ENCODE assay signal across 8 cellular contexts in genomic region chr2:42132066-42132965, GRCh38. TPM values are rescaled to one million over a fixed set of nuclear protein-coding genes. Genes with fewer than 3 reads are reported as not detected.
DNase-seq lines count a peak whose midpoint lies in the region; ATAC-seq and TF ChIP-seq lines count a peak whose summit lies in the region.

No MANE protein-coding gene starts in this region.

- H3K36me3 ChIP-seq in CD4-positive, CD25-positive, alpha-beta regulatory T cell (ENCODE audit: control insufficient read depth, insufficient read depth, low read length) = no peaks in the 10 kb centered on the region
- no peaks in the 10 kb centered on the region for H3K36me3 ChIP-seq in HUES6 (ENCODE audit: control insufficient read depth, insufficient read depth, low read length)
- H3K36me3 ChIP-seq in body of pancreas (replicated peaks in 1 of 2; ENCODE audit: insufficient read depth in 1 of 2, low read depth in 2 of 2) = no peaks in the 10 kb centered on the region
- no peaks in the 10 kb centered on the region for H3K36me3 ChIP-seq in mesodermal cell (ENCODE audit: control insufficient read depth, insufficient read depth, low read length)

- no peaks in the 10 kb centered on the region for H3K36me3 Mint-ChIP-seq in CD4-positive, CD25-positive, alpha-beta regulatory T cell

- H3K4me3 ChIP-seq in CD4-positive, CD25-positive, alpha-beta regulatory T cell (ENCODE audit: low read depth, low read length) = peak overlapping the region; percentile 75
- peak overlapping the region; percentile 2; the same call in 1 of the 2 replicates for H3K4me3 ChIP-seq in HUES6 (ENCODE audit: low read depth, low read length)
- H3K4me3 ChIP-seq in body of pancreas = no peak overlapping the region
- H3K4me3 ChIP-seq in mesodermal cell (ENCODE audit: extremely low read depth, insufficient read depth, low read length, poor library complexity, severe bottlenecking) = no peak overlapping the region

- H3K4me3 Mint-ChIP-seq in CD4-positive, CD25-positive, alpha-beta regulatory T cell = peak overlapping the region; percentile 73 to 92 (median 84)

- H3K4me1 Mint-ChIP-seq in CD4-positive, CD25-positive, alpha-beta regulatory T cell = peaks cover 33 to 100% (median 68%) of the 10 kb centered on the region in 4 donors

- DNase-seq in CD4-positive, CD25-positive, alpha-beta regulatory T cell = no peak
- DNase-seq in body of pancreas (no peak), left colon (no peak)
- DNase-seq in stimulated activated naive CD4-positive, alpha-beta T cell (lab: John Stamatoyannopoulos, UW) = no peak

- H3K4me1 ChIP-seq in CD4-positive, CD25-positive, alpha-beta regulatory T cell (ENCODE audit: control insufficient read depth, insufficient read depth, low read length, poor library complexity, severe bottlenecking) = peaks cover 98% of the 10 kb centered on the region
- H3K4me1 ChIP-seq in HUES6 (ENCODE audit: control insufficient read depth, insufficient read depth, low read length) (peaks cover 65% of the 10 kb centered on the region), body of pancreas (peaks cover 16% of the 10 kb centered on the region), mesodermal cell (ENCODE audit: control insufficient read depth, insufficient read depth, low read length, poor library complexity, severe bottlenecking) (peaks cover 82% of the 10 kb centered on the region)

- H3K9me3 ChIP-seq in CD4-positive, CD25-positive, alpha-beta regulatory T cell (ENCODE audit: control insufficient read depth in 2 of 2, low read length in 2 of 2) = no peaks in the 10 kb centered on the region
- no peaks in the 10 kb centered on the region for H3K9me3 ChIP-seq in HUES6 (ENCODE audit: control insufficient read depth, insufficient read depth, low read depth, low read length)
- no peaks in the 10 kb centered on the region for H3K9me3 ChIP-seq in body of pancreas
- no peaks in the 10 kb centered on the region for H3K9me3 ChIP-seq in mesodermal cell (ENCODE audit: control insufficient read depth, low read length)

- H3K27me3 ChIP-seq in CD4-positive, CD25-positive, alpha-beta regulatory T cell (ENCODE audit: control insufficient read depth, insufficient read depth, low read length) = no peaks in the 10 kb centered on the region
- H3K27me3 ChIP-seq in HUES6 (ENCODE audit: control insufficient read depth, insufficient read depth, low read length) = no peaks in the 10 kb centered on the region
- no peaks in the 10 kb centered on the region for H3K27me3 ChIP-seq in body of pancreas

- intact Hi-C loops in body of pancreas (cut with DNase I) (no loop called here), left colon (cut with DNase I, micrococcal nuclease) (no loop called here)

- no peak for TF ChIP-seq CTCF in body of pancreas (IDR thresholded peaks at IDR 0.05)

- no peak for TF ChIP-seq POLR2A in body of pancreas (IDR thresholded peaks at IDR 0.05)

- H3K27ac ChIP-seq in CD4-positive, CD25-positive, alpha-beta regulatory T cell (ENCODE audit: insufficient read depth, low read length, poor library complexity, severe bottlenecking) = peak overlapping the region; percentile 97
- peak overlapping the region; percentile 5; the same call in 1 of the 2 replicates for H3K27ac ChIP-seq in HUES6 (ENCODE audit: low read depth, low read length)
- H3K27ac ChIP-seq in body of pancreas = peak overlapping the region; percentile 43 to 90 (median 72)
- H3K27ac ChIP-seq in mesodermal cell (ENCODE audit: low read depth, low read length, severe bottlenecking) = peak overlapping the region; percentile 95

- peak; percentile 6 to 7 for ATAC-seq in CD4-positive, CD25-positive, alpha-beta regulatory T cell (ENCODE audit: low read depth in 2 of 2)
- ATAC-seq in body of pancreas = no peak
- no peak for ATAC-seq in GM18907 (IDR thresholded peaks at IDR 0.05; ENCODE audit: unreplicated experiment)
- no peak for ATAC-seq in GM21619 (IDR thresholded peaks at IDR 0.05; ENCODE audit: unreplicated experiment)
- ATAC-seq in left colon = no peak

- peak overlapping the region; percentile 98 to 100 (median 99) for H3K27ac Mint-ChIP-seq in CD4-positive, CD25-positive, alpha-beta regulatory T cell

- no peaks in the 10 kb centered on the region for H3K9me3 Mint-ChIP-seq in CD4-positive, CD25-positive, alpha-beta regulatory T cell

- WGBS in body of pancreas, 2 donors = 79 to 81% methylated on average over 10 of the region's 10 CpGs
- 66 to 68% methylated on average over 4 to 5 of the region's 10 CpGs for WGBS in mesodermal cell (ENCODE audit: insufficient coverage in 2 of 2), 2 experiments

- H3K9ac ChIP-seq in HUES6 (ENCODE audit: low read length) = peak overlapping the region; percentile 47

- H3K27me3 Mint-ChIP-seq in CD4-positive, CD25-positive, alpha-beta regulatory T cell = no peaks in the 10 kb centered on the region

RNA-seq across cellular contexts. Expression of gene EML4, which starts 36.8 kb away (rescaled TPM):
- 293 TPM for total RNA-seq in CD4-positive, CD25-positive, alpha-beta regulatory T cell
- 10 to 100 TPM; 83.7 to 92.7 (median 89.7) TPM for polyA plus RNA-seq in CD4-positive, CD25-positive, alpha-beta regulatory T cell
- total RNA-seq in body of pancreas (10 to 100 TPM; 37.4 to 39.9 TPM), left colon (10 to 100 TPM; 68.2 to 76.5 TPM)
- 60.0 TPM for polyA plus RNA-seq in mesodermal cell (2013, experiment 1 of 2)
- polyA plus RNA-seq in mesodermal cell (2013, experiment 2 of 2) = 56.2 TPM

Comparison
In these comparisons a context has a peak if more than half of its experiments do, and no peak if none do; other contexts are left out.
1. ATAC-seq: peak in CD4-positive, CD25-positive, alpha-beta regulatory T cell (2 of 2); none in body of pancreas (single experiment), GM18907 (single experiment), GM21619 (single experiment) and left colon (single experiment).
2. H3K27ac ChIP-seq: peak in every context shown above with its lines; median percentile 97 in CD4-positive, CD25-positive, alpha-beta regulatory T cell; 95 in mesodermal cell; 72 in body of pancreas; 5 in HUES6.
3. H3K4me3 ChIP-seq: peak in CD4-positive, CD25-positive, alpha-beta regulatory T cell (single experiment) and HUES6 (single experiment); none in body of pancreas (0 of 2) and mesodermal cell (single experiment).